In genomic region chr12:118874698-118875548, GRCh38 we compare ENCODE assay signal across 15 cellular contexts.
DNase-seq lines count a peak whose midpoint lies in the region; ATAC-seq and TF ChIP-seq lines count a peak whose summit lies in the region.
"Had no signal": no experiment of that assay in that cellular context is flagged by ENCODE, and none has a peak within 500 bp of the region (broad histone marks: within the 10 kb centered on the region; RNA-seq: fewer than 3 reads in every experiment).

No MANE protein-coding gene starts in this region.

- no peaks in the 10 kb centered on the region for H3K36me3 ChIP-seq in H7 (replicated peaks; ENCODE audit: control insufficient read depth, insufficient read depth, low read length)
- no peaks in the 10 kb centered on the region for H3K36me3 ChIP-seq in SJCRH30
- H3K36me3 ChIP-seq in heart left ventricle: no peaks in the 10 kb centered on the region
- H3K36me3 ChIP-seq: ascending aorta, colonic mucosa, pancreas, upper lobe of right lung had no signal

- no peak overlapping the region for H3K4me3 ChIP-seq in H7 (ENCODE audit: insufficient read depth, low read depth, low read length)
- no peak overlapping the region for H3K4me3 ChIP-seq in SJCRH30
- H3K4me3 ChIP-seq in heart left ventricle: no peak overlapping the region
- H3K4me3 ChIP-seq: ascending aorta, colonic mucosa, pancreas, PC-9, upper lobe of right lung had no signal

- ATAC-seq in GM18858 (IDR thresholded peaks at IDR 0.05; ENCODE audit: unreplicated experiment) (no peak), heart left ventricle (no peak), GM21515 (IDR thresholded peaks at IDR 0.05; ENCODE audit: unreplicated experiment) (no peak)
- ATAC-seq: left cardiac atrium, pancreas, upper lobe of right lung had no signal

- H3K4me1 ChIP-seq in SJCRH30 (no peaks in the 10 kb centered on the region), heart left ventricle (no peaks in the 10 kb centered on the region)
- H3K4me1 ChIP-seq: ascending aorta, colonic mucosa, pancreas, upper lobe of right lung had no signal

- TF ChIP-seq POLR2A in heart left ventricle (IDR thresholded peaks at IDR 0.05): no peak

- no peaks in the 10 kb centered on the region; the same call in 1 of the 2 replicates for H3K27me3 ChIP-seq in H7 (ENCODE audit: control insufficient read depth, insufficient read depth, low read length)
- H3K27me3 ChIP-seq in SJCRH30: no peaks in the 10 kb centered on the region
- peaks cover 0 to 26% (median 3%) of the 10 kb centered on the region in 9 donors for H3K27me3 ChIP-seq in heart left ventricle
- H3K27me3 ChIP-seq: ascending aorta, colonic mucosa, pancreas had no signal

- peak; percentile 62 for DNase-seq in H7
- DNase-seq in NCI-H2029 (lab: John Stamatoyannopoulos, UW): peak; percentile 42
- peak; percentile 14 to 57 for DNase-seq in SJCRH30
- peak; percentile 78 for DNase-seq in iPS-NIHi7 (ENCODE audit: extremely low spot score)
- DNase-seq in heart left ventricle: no peak
- no peak for DNase-seq in GM10266 (ENCODE audit: extremely low spot score)
- DNase-seq: activated effector memory CD4-positive, alpha-beta T cell treated with anti-CD3 and anti-CD28 coated beads, Interleukin-2, amount 50 U/mL, for 16 hours; colonic mucosa; left cardiac atrium; pancreas; PC-9; upper lobe of right lung had no signal

- intact Hi-C loops in heart left ventricle (cut with DNase I): no loop called here

- no peaks in the 10 kb centered on the region for H3K9me3 ChIP-seq in SJCRH30 (replicated peaks)
- H3K9me3 ChIP-seq in heart left ventricle: no peaks in the 10 kb centered on the region
- H3K9me3 ChIP-seq: ascending aorta, colonic mucosa, pancreas, upper lobe of right lung had no signal

- H3K27ac ChIP-seq in SJCRH30 (no peak overlapping the region), heart left ventricle (no peak overlapping the region)
- H3K27ac ChIP-seq: ascending aorta, colonic mucosa, pancreas, PC-9, upper lobe of right lung had no signal

- 24 to 28% (median 25%) methylated on average over 6 of the region's 6 CpGs for WGBS in heart left ventricle, 4 donors

- TF ChIP-seq CTCF in heart left ventricle (IDR thresholded peaks at IDR 0.05): no peak
- no peak for TF ChIP-seq CTCF in GM10266 (IDR thresholded peaks at IDR 0.05; ENCODE audit: control insufficient read depth, insufficient read depth, low read depth, missing control alignments)

Comparison
In these comparisons a context has a peak if more than half of its experiments do, and no peak if none do; other contexts are left out.
1. DNase-seq: peak in H7 (single experiment), NCI-H2029 (single experiment), SJCRH30 (2 of 2) and iPS-NIHi7 (single experiment); none in heart left ventricle (0 of 5) and GM10266 (single experiment).